Comparison of ENCODE assay signal across 14 cellular contexts in the genomic region with DNA sequence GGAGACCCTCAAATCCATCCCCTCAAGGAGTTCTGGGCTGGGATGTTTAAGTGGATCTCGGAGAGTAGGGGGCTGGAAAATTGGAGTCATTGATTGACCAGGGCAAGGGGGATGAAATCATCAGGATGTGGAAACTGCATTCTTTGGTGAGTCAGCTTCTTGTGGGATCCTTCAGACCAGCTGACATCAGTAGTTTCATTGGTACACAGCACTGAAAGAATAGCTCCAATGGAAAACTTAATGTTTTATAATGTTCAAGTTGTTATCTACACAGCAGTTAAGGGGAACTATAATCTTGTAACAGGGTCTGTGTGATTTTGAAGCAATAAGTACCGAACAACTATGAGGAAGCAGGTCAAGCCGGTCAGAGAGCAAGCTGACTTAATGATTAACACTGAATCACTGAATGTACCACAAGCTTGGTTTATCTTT.
A peak's percentile ranks its signal among the peaks of the same experiment; 100 is the strongest.
DNase-seq lines count a peak whose midpoint lies in the region; TF ChIP-seq lines count a peak whose summit lies in the region.
"Had no signal": no experiment of that assay in that cellular context is flagged by ENCODE, and none has a peak within 500 bp of the region (broad histone marks: within the 10 kb centered on the region; RNA-seq: fewer than 3 reads in every experiment).

No MANE protein-coding gene starts in this region.

- no peak overlapping the region for H3K4me3 Mint-ChIP-seq in type B pancreatic cell
- H3K4me3 Mint-ChIP-seq: central memory CD8-positive, alpha-beta T cell had no signal

- TF ChIP-seq CTCF in AG09319 (IDR thresholded peaks at IDR 0.05; ENCODE audit: low read depth, low read length): no peak
- no peak for TF ChIP-seq CTCF in type B pancreatic cell (conservative IDR thresholded peaks at IDR 0.05)

- DNase-seq in AG09319 (ENCODE audit: extremely low read depth, low read depth) (peak; percentile 14), HS-5 (ENCODE audit: low read depth) (peak; percentile 56), adipocyte (ENCODE audit: low read depth) (peak; percentile 74), islet precursor cell (peak; percentile 74), DMS 273 (lab: John Stamatoyannopoulos, UW; ENCODE audit: unreplicated experiment) (no peak), DMS153 treated with DMSO at 0.1 percent for 48 hours (lab: John Stamatoyannopoulos, UW; ENCODE audit: unreplicated experiment) (no peak), type B pancreatic cell (ENCODE audit: extremely low spot score, unreplicated experiment) (no peak)
- no peak for DNase-seq in activated naive CD4-positive, alpha-beta T cell treated with Interleukin-2 at 50 U/mL for 16 hours
- DNase-seq: activated CD8-positive, alpha-beta memory T cell treated with anti-CD3 and anti-CD28 coated beads for 24 hours; NCI-H187; Right ventricle myocardium superior; stimulated activated CD4-positive, alpha-beta T cell treated with anti-CD3 and anti-CD28 coated beads, Interleukin-4, amount 100 ng/mL, for 4 hours; thyroid gland had no signal

- H3K9me3 Mint-ChIP-seq in type B pancreatic cell: peaks cover 4% of the 10 kb centered on the region
- H3K9me3 Mint-ChIP-seq: central memory CD8-positive, alpha-beta T cell had no signal

- H3K4me1 ChIP-seq in adipocyte (ENCODE audit: control insufficient read depth, insufficient read depth, low read length): peaks cover 5% of the 10 kb centered on the region
- H3K4me1 ChIP-seq: thyroid gland had no signal

- no peak overlapping the region for H3K27ac Mint-ChIP-seq in type B pancreatic cell

- no peaks in the 10 kb centered on the region for H3K36me3 ChIP-seq in adipocyte (ENCODE audit: control insufficient read depth, insufficient read depth, low read length, severe bottlenecking)
- H3K36me3 ChIP-seq: thyroid gland had no signal

- H3K27me3 ChIP-seq in adipocyte (replicated peaks; ENCODE audit: control insufficient read depth, insufficient read depth, low read length): no peaks in the 10 kb centered on the region
- H3K27me3 ChIP-seq: thyroid gland had no signal

- peaks cover 16% of the 10 kb centered on the region for H3K36me3 Mint-ChIP-seq in type B pancreatic cell

- H3K9ac ChIP-seq in adipocyte (ENCODE audit: low read length): no peak overlapping the region

- peaks cover 5% of the 10 kb centered on the region for H3K4me1 Mint-ChIP-seq in type B pancreatic cell (ENCODE audit: unreplicated experiment)
- H3K4me1 Mint-ChIP-seq: central memory CD8-positive, alpha-beta T cell had no signal

- H3K27me3 Mint-ChIP-seq in type B pancreatic cell: no peaks in the 10 kb centered on the region
- H3K27me3 Mint-ChIP-seq: central memory CD8-positive, alpha-beta T cell had no signal

- no peak overlapping the region for H3K4me3 ChIP-seq in adipocyte (ENCODE audit: low read length)
- H3K4me3 ChIP-seq: thyroid gland had no signal

- H3K9me3 ChIP-seq in adipocyte (ENCODE audit: control insufficient read depth, low read length): no peaks in the 10 kb centered on the region
- H3K9me3 ChIP-seq: thyroid gland had no signal

Comparison
In these comparisons a context has a peak if more than half of its experiments do, and no peak if none do; other contexts are left out.
1. DNase-seq: peak in AG09319 (single experiment), HS-5 (single experiment), adipocyte (single experiment) and islet precursor cell (single experiment); none in DMS 273 (single experiment), DMS153 treated with DMSO at 0.1 percent for 48 hours (single experiment), type B pancreatic cell (single experiment) and activated naive CD4-positive, alpha-beta T cell treated with Interleukin-2 at 50 U/mL for 16 hours (single experiment).